26 cellular contexts compared by ENCODE assay signal in genomic region chr12:130420071-130420470, GRCh38.
"Had no signal": no experiment of that assay in that cellular context is flagged by ENCODE, and none has a peak within 500 bp of the region (broad histone marks: within the 10 kb centered on the region; RNA-seq: fewer than 3 reads in every experiment).

No MANE protein-coding gene starts in this region.

- H3K36me3 ChIP-seq: stomach, suprapubic skin, thoracic aorta, thyroid gland, tibial artery, tibial nerve, transverse colon, upper lobe of left lung, upper lobe of right lung, uterus, vagina had no signal

- H3K4me3 ChIP-seq: stomach, suprapubic skin, testis, thoracic aorta, thyroid gland, tibial artery, tibial nerve, transverse colon, upper lobe of left lung, upper lobe of right lung, uterus, vagina had no signal

- DNase-seq: stimulated activated CD4-positive, alpha-beta T cell treated with anti-CD3 and anti-CD28 coated beads, Interleukin-2, amount 100 ng/mL, for 48 hours; stimulated activated CD4-positive, alpha-beta T cell treated with anti-CD3 and anti-CD28 coated beads, Interleukin-4, amount 100 ng/mL, for 1 hour; stimulated activated CD4-positive, alpha-beta T cell treated with anti-CD3 and anti-CD28 coated beads, Interleukin-4, amount 100 ng/mL, for 24 hours; stimulated activated CD4-positive, alpha-beta T cell treated with anti-CD3 and anti-CD28 coated beads, Interleukin-4, amount 100 ng/mL, for 4 hours; stimulated activated naive B cell treated with anti-CD40 and anti-IgM and Interleukin-4, amounts not matched to agents 10 μg/mL and 1 μg/mL and 100 μg/mL, for 72 hours; stimulated activated naive CD4-positive, alpha-beta T cell; stimulated activated naive CD4-positive, alpha-beta T cell treated with Interleukin-2 at 50 U/mL for 16 hours; stimulated activated naive CD8-positive, alpha-beta T cell treated with anti-CD3 and anti-CD28 coated beads, Interleukin-15, amount 100 ng/mL, for 72 hours; stimulated activated naive CD8-positive, alpha-beta T cell treated with anti-CD3 and anti-CD28 coated beads, Interleukin-15, Interleukin-2, amounts not matched to agents 100 U/mL and 50 U/mL, for 24 hours; stomach; substantia nigra; testis; thyroid gland; tibial artery; transverse colon; trophoblast cell; upper lobe of left lung; upper lobe of right lung; uterus had no signal

- H3K27ac ChIP-seq: stomach, suprapubic skin, testis, thoracic aorta, thyroid gland, tibial artery, tibial nerve, transverse colon, upper lobe of left lung, upper lobe of right lung, uterus, vagina had no signal

- H3K27me3 ChIP-seq: stomach, suprapubic skin, testis, thyroid gland, tibial artery, tibial nerve, transverse colon, upper lobe of left lung, upper lobe of right lung, uterus, vagina had no signal

- H3K9me3 ChIP-seq: stomach, suprapubic skin, testis, thoracic aorta, thyroid gland, tibial artery, tibial nerve, transverse colon, upper lobe of left lung, upper lobe of right lung, uterus, vagina had no signal

- H3K4me1 ChIP-seq: stomach, suprapubic skin, testis, thyroid gland, tibial artery, tibial nerve, transverse colon, upper lobe of left lung, upper lobe of right lung, uterus, vagina had no signal

- ATAC-seq: stimulated activated effector memory CD8-positive, alpha-beta T cell treated with anti-CD3 and anti-CD28 coated beads, Interleukin-12 subunit alpha, Interleukin-12 subunit beta, amount 100 ng/mL, for 72 hours; stimulated activated memory B cell treated with anti-CD40 and anti-IgM and Interleukin-4, amounts not matched to agents 10 μg/mL and 1 μg/mL and 100 μg/mL, for 72 hours; stimulated activated naive B cell treated with anti-CD40 and anti-IgM and Interleukin-4, amounts not matched to agents 10 μg/mL and 1 μg/mL and 100 μg/mL, for 72 hours; stimulated activated naive CD8-positive, alpha-beta T cell treated with anti-CD3 and anti-CD28 coated beads, Interleukin-15, amount 100 ng/mL, for 72 hours; stimulated activated naive CD8-positive, alpha-beta T cell treated with anti-CD3 and anti-CD28 coated beads, Interleukin-15, Interleukin-2, amounts not matched to agents 100 U/mL and 50 U/mL, for 24 hours; upper lobe of right lung had no signal

- FAIRE-seq: urothelium cell line had no signal
